8 cellular contexts compared by ENCODE assay signal in genomic region chr7:139828880-139829653, GRCh38. TPM values are rescaled to one million over a fixed set of nuclear protein-coding genes. Genes with fewer than 3 reads are reported as not detected.
A peak's percentile ranks its signal among the peaks of the same experiment; 100 is the strongest.
DNase-seq lines count a peak whose midpoint lies in the region; ATAC-seq and TF ChIP-seq lines count a peak whose summit lies in the region.

TSS of gene TBXAS1 (plus strand) at chr7:139829264. CDS start at chr7:139829391, 127 bp downstream.

- peak; percentile 59 for ATAC-seq in activated naive CD8-positive, alpha-beta T cell treated with anti-CD3 and anti-CD28 coated beads, Interleukin-2, amount 50 U/mL, for 24 hours
- ATAC-seq in lung (ENCODE audit: insufficient read depth, low FRiP score) = peak; percentile 56

- TF ChIP-seq CTCF in lung (IDR thresholded peaks at IDR 0.05; ENCODE audit: control extremely low read depth, extremely low read depth) (no peak), type B pancreatic cell (conservative IDR thresholded peaks at IDR 0.05) (no peak)

- no peaks in the 10 kb centered on the region for H3K36me3 ChIP-seq in lung (ENCODE audit: control insufficient read depth in 2 of 2, insufficient read depth in 2 of 2, low read length in 2 of 2)

- peak within 1 kb of the TSS in 1 of 2 donors; percentile 88 for H3K27ac ChIP-seq in lung (ENCODE audit: low read depth in 1 of 2, low read length in 1 of 2)

- H3K36me3 Mint-ChIP-seq in activated T-cell treated with anti-CD3 and anti-CD28 coated beads, Interleukin-2, amount 50 U/mL, for 24 hours (ENCODE audit: low read depth) = peaks cover 2% of the 10 kb centered on the region
- H3K36me3 Mint-ChIP-seq in activated naive CD8-positive, alpha-beta T cell treated with anti-CD3 and anti-CD28 coated beads, Interleukin-2, amount 50 U/mL, for 24 hours (ENCODE audit: low read depth) = no peaks in the 10 kb centered on the region
- no peaks in the 10 kb centered on the region for H3K36me3 Mint-ChIP-seq in type B pancreatic cell

- H3K9me3 Mint-ChIP-seq in activated T-cell treated with anti-CD3 and anti-CD28 coated beads, Interleukin-2, amount 50 U/mL, for 24 hours = peaks cover 4% of the 10 kb centered on the region
- H3K9me3 Mint-ChIP-seq in activated naive CD8-positive, alpha-beta T cell treated with anti-CD3 and anti-CD28 coated beads, Interleukin-2, amount 50 U/mL, for 24 hours = peaks cover 10% of the 10 kb centered on the region
- H3K9me3 Mint-ChIP-seq in type B pancreatic cell = peaks cover 6% of the 10 kb centered on the region

- WGBS in lung, 2 donors = 24 to 43% methylated on average over 9 of the region's 9 CpGs

- H3K4me1 ChIP-seq in lung (ENCODE audit: control insufficient read depth in 2 of 2, insufficient read depth in 2 of 2, low read length in 2 of 2) = peaks cover 0 to 7% of the 10 kb centered on the region in 2 donors

- peak within 1 kb of the TSS; percentile 86 for H3K27ac Mint-ChIP-seq in activated T-cell treated with anti-CD3 and anti-CD28 coated beads, Interleukin-2, amount 50 U/mL, for 24 hours
- peak within 1 kb of the TSS; percentile 64 for H3K27ac Mint-ChIP-seq in activated naive CD8-positive, alpha-beta T cell treated with anti-CD3 and anti-CD28 coated beads, Interleukin-2, amount 50 U/mL, for 24 hours
- peak within 1 kb of the TSS; percentile 20 for H3K27ac Mint-ChIP-seq in type B pancreatic cell

- peak within 1 kb of the TSS; percentile 28 for H3K4me3 ChIP-seq in lung

- H3K27me3 Mint-ChIP-seq in activated T-cell treated with anti-CD3 and anti-CD28 coated beads, Interleukin-2, amount 50 U/mL, for 24 hours = peaks cover 3% of the 10 kb centered on the region
- peaks cover 4% of the 10 kb centered on the region for H3K27me3 Mint-ChIP-seq in activated naive CD8-positive, alpha-beta T cell treated with anti-CD3 and anti-CD28 coated beads, Interleukin-2, amount 50 U/mL, for 24 hours
- H3K27me3 Mint-ChIP-seq in type B pancreatic cell = peaks cover 24% of the 10 kb centered on the region

- peak; percentile 37 for DNase-seq in activated T-cell treated with anti-CD3 and anti-CD28 coated beads, Interleukin-2, amount 50 U/mL, for 24 hours
- DNase-seq in activated T-cell treated with anti-CD3 and anti-CD28 coated beads for 4 hours (no peak), KG1 (lab: John Stamatoyannopoulos, UW) (peak; percentile 8), lung (ENCODE audit: low spot score) (peak; percentile 43), type B pancreatic cell (ENCODE audit: extremely low spot score, unreplicated experiment) (no peak), NCI-H524 treated with DMSO at 0.1 percent for 48 hours (lab: John Stamatoyannopoulos, UW) (no peak), SK-N-DZ (ENCODE audit: low spot score) (no peak)
- peak; percentile 10 for DNase-seq in activated naive CD8-positive, alpha-beta T cell treated with anti-CD3 and anti-CD28 coated beads, Interleukin-2, amount 50 U/mL, for 24 hours

- H3K9me3 ChIP-seq in lung (ENCODE audit: control insufficient read depth in 2 of 2, insufficient read depth in 1 of 2, low read length in 1 of 2) = peaks cover 0 to 2% of the 10 kb centered on the region in 2 donors

- peaks cover 28% of the 10 kb centered on the region for H3K4me1 Mint-ChIP-seq in activated T-cell treated with anti-CD3 and anti-CD28 coated beads, Interleukin-2, amount 50 U/mL, for 24 hours (ENCODE audit: low read depth)
- peaks cover 26% of the 10 kb centered on the region for H3K4me1 Mint-ChIP-seq in activated naive CD8-positive, alpha-beta T cell treated with anti-CD3 and anti-CD28 coated beads, Interleukin-2, amount 50 U/mL, for 24 hours
- H3K4me1 Mint-ChIP-seq in type B pancreatic cell (ENCODE audit: unreplicated experiment) = peaks cover 20% of the 10 kb centered on the region

- no peaks in the 10 kb centered on the region for H3K27me3 ChIP-seq in lung (ENCODE audit: control insufficient read depth, insufficient read depth)

- H3K4me3 Mint-ChIP-seq in activated T-cell treated with anti-CD3 and anti-CD28 coated beads, Interleukin-2, amount 50 U/mL, for 24 hours = peak within 1 kb of the TSS; percentile 70
- H3K4me3 Mint-ChIP-seq in activated naive CD8-positive, alpha-beta T cell treated with anti-CD3 and anti-CD28 coated beads, Interleukin-2, amount 50 U/mL, for 24 hours = peak within 1 kb of the TSS; percentile 66
- H3K4me3 Mint-ChIP-seq in type B pancreatic cell = peak within 1 kb of the TSS; percentile 58

RNA-seq across cellular contexts. Expression of gene TBXAS1, which starts in this region (rescaled TPM):
- total RNA-seq in lung (10 to 100 TPM; 24.0 to 86.3 TPM), type B pancreatic cell (ENCODE audit: low replicate concordance) (4.2 and 5.8 TPM in 2 replicates)
- polyA plus RNA-seq in lung = 100 to 1,000 TPM in 1 of 2 donors, 10 to 100 TPM in 1; 19.6 to 126 TPM
- polyA plus RNA-seq in SK-N-DZ (2014; cell fraction: cytosol; rRNA removed) = 2.3 and 9.7 TPM in 2 replicates
- polyA plus RNA-seq in SK-N-DZ (2014; cell fraction: nucleus; rRNA removed) = 2.9 and 9.0 TPM in 2 replicates

Comparison
In these comparisons a context has a peak if more than half of its experiments do, and no peak if none do; other contexts are left out.
1. DNase-seq: peak in activated T-cell treated with anti-CD3 and anti-CD28 coated beads, Interleukin-2, amount 50 U/mL, for 24 hours (single experiment), KG1 (single experiment), activated naive CD8-positive, alpha-beta T cell treated with anti-CD3 and anti-CD28 coated beads, Interleukin-2, amount 50 U/mL, for 24 hours (single experiment) and lung (single experiment); none in activated T-cell treated with anti-CD3 and anti-CD28 coated beads for 4 hours (single experiment), type B pancreatic cell (single experiment), NCI-H524 treated with DMSO at 0.1 percent for 48 hours (single experiment) and SK-N-DZ (single experiment).
2. H3K27ac Mint-ChIP-seq: peak in every context shown above with its lines; median percentile 86 in activated T-cell treated with anti-CD3 and anti-CD28 coated beads, Interleukin-2, amount 50 U/mL, for 24 hours; 64 in activated naive CD8-positive, alpha-beta T cell treated with anti-CD3 and anti-CD28 coated beads, Interleukin-2, amount 50 U/mL, for 24 hours; 20 in type B pancreatic cell.
3. Peak in every context shown above with its lines, with median percentiles within 50 percentile points of each other: H3K4me3 Mint-ChIP-seq.